Comparison of ENCODE assay signal across 14 cellular contexts in the genomic region with DNA sequence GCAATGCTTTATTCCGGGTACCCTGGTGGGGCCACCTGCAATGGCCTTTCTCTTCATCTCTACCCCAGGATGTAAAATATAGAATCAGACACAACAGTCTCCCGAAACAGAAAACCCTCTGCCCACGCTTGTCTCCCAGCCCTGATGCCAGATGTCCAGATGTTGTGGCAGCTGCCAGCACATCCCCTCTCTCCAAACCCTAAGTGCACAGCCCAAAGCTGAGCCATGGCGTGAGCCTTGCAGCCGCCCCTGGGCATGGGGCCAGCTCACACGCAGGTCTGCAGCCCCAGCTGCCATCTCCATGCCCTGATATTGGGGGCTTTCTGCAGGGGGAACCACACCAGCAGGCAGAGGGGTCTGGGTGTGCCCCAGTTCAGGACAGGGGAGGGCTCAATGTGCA.
DNase-seq lines count a peak whose midpoint lies in the region; ATAC-seq and TF ChIP-seq lines count a peak whose summit lies in the region.
"Had no signal": no experiment of that assay in that cellular context is flagged by ENCODE, and none has a peak within 500 bp of the region (broad histone marks: within the 10 kb centered on the region; RNA-seq: fewer than 3 reads in every experiment).

No MANE protein-coding gene starts in this region.

- H3K9me3 Mint-ChIP-seq in activated T-cell treated with anti-CD3 and anti-CD28 coated beads, Interleukin-2, amount 50 U/mL, for 72 hours, result no peaks in the 10 kb centered on the region
- H3K9me3 Mint-ChIP-seq: GM23338 had no signal

- no peak overlapping the region for H3K4me3 Mint-ChIP-seq in activated T-cell treated with anti-CD3 and anti-CD28 coated beads, Interleukin-2, amount 50 U/mL, for 72 hours
- H3K4me3 Mint-ChIP-seq: GM23338 had no signal

- H3K4me1 ChIP-seq in BE2C (peaks cover 4% of the 10 kb centered on the region), Karpas-422 (ENCODE audit: low read length) (no peaks in the 10 kb centered on the region)

- H3K4me1 Mint-ChIP-seq in activated T-cell treated with anti-CD3 and anti-CD28 coated beads, Interleukin-2, amount 50 U/mL, for 72 hours (ENCODE audit: low read depth), result no peaks in the 10 kb centered on the region
- H3K4me1 Mint-ChIP-seq: GM23338 had no signal

- DNase-seq in BE2C, result peak; percentile 71
- peak; percentile 69 for DNase-seq in NCI-H1092 treated with DMSO at 0.1 percent for 48 hours (lab: John Stamatoyannopoulos, UW)
- DNase-seq in RPMI8226, result peak; percentile 33
- no peak for DNase-seq in activated T-cell treated with anti-CD3 and anti-CD28 coated beads, Interleukin-2, amount 50 U/mL, for 72 hours
- DNase-seq in NCI-H748 treated with DMSO at 0.1 percent for 48 hours (lab: John Stamatoyannopoulos, UW), result no peak
- no peak for DNase-seq in Karpas-422
- DNase-seq: DMS153, NCI-H1436 treated with DMSO at 0.1 percent for 48 hours, NCI-H2081 treated with DMSO at 0.1 percent for 48 hours, NCI-H2227 treated with DMSO at 0.1 percent for 48 hours had no signal

- no peaks in the 10 kb centered on the region for H3K27me3 Mint-ChIP-seq in activated T-cell treated with anti-CD3 and anti-CD28 coated beads, Interleukin-2, amount 50 U/mL, for 72 hours (ENCODE audit: low read depth)

- no peak overlapping the region for H2AFZ ChIP-seq in Karpas-422 (ENCODE audit: low read length)
- H2AFZ ChIP-seq: GM23338 had no signal

- H3K79me2 ChIP-seq in Karpas-422 (ENCODE audit: low read length), result no peaks in the 10 kb centered on the region

- H3K9me2 ChIP-seq in Karpas-422 (replicated peaks; ENCODE audit: insufficient read depth, low read length), result no peaks in the 10 kb centered on the region

- no peaks in the 10 kb centered on the region for H4K20me1 ChIP-seq in Karpas-422 (ENCODE audit: insufficient read depth, low read depth, low read length)

- H3K4me2 ChIP-seq in Karpas-422 (ENCODE audit: low read depth, low read length, poor library complexity, severe bottlenecking), result no peak overlapping the region
- H3K4me2 ChIP-seq: A549, GM23338 had no signal

- no peak overlapping the region for H3K4me3 ChIP-seq in BE2C (ENCODE audit: low read depth, low read length)
- no peak overlapping the region for H3K4me3 ChIP-seq in Karpas-422 (ENCODE audit: low read length)
- H3K4me3 ChIP-seq: A549, GM23338 had no signal

- H3K27me3 ChIP-seq in BE2C (no peaks in the 10 kb centered on the region), layer of hippocampus (ENCODE audit: control insufficient read depth, insufficient read depth, low read length) (no peaks in the 10 kb centered on the region), Karpas-422 (ENCODE audit: low read length) (no peaks in the 10 kb centered on the region)

- H3K36me3 ChIP-seq in BE2C (no peaks in the 10 kb centered on the region), Karpas-422 (ENCODE audit: insufficient read depth, low read length) (no peaks in the 10 kb centered on the region)

- no peaks in the 10 kb centered on the region for H3K9me3 ChIP-seq in BE2C
- H3K9me3 ChIP-seq in Karpas-422 (ENCODE audit: low read length), result no peaks in the 10 kb centered on the region
- H3K9me3 ChIP-seq: A549 had no signal

- ATAC-seq in activated T-cell treated with anti-CD3 and anti-CD28 coated beads, Interleukin-2, amount 50 U/mL, for 72 hours (replicated peaks in 1 of 2), result no peak
- ATAC-seq: A549, GM23338 had no signal

- H3K27ac ChIP-seq in layer of hippocampus (ENCODE audit: low read depth, low read length) (peak overlapping the region; percentile 21), Karpas-422 (ENCODE audit: low read length) (no peak overlapping the region)
- H3K27ac ChIP-seq: A549, C4-2B had no signal

- no peaks in the 10 kb centered on the region for H3K36me3 Mint-ChIP-seq in activated T-cell treated with anti-CD3 and anti-CD28 coated beads, Interleukin-2, amount 50 U/mL, for 72 hours (ENCODE audit: insufficient read depth in 2 of 2)

- H3K27ac Mint-ChIP-seq in activated T-cell treated with anti-CD3 and anti-CD28 coated beads, Interleukin-2, amount 50 U/mL, for 72 hours, result no peak overlapping the region
- H3K27ac Mint-ChIP-seq: GM23338 had no signal

- TF ChIP-seq CTCF in BE2C (IDR thresholded peaks at IDR 0.05; ENCODE audit: low read depth, low read length), result no peak

- no peak overlapping the region for H3K9ac ChIP-seq in Karpas-422 (ENCODE audit: low read length)

Comparison
In these comparisons a context has a peak if more than half of its experiments do, and no peak if none do; other contexts are left out.
1. DNase-seq: peak in BE2C (single experiment), NCI-H1092 treated with DMSO at 0.1 percent for 48 hours (single experiment) and RPMI8226 (single experiment); none in activated T-cell treated with anti-CD3 and anti-CD28 coated beads, Interleukin-2, amount 50 U/mL, for 72 hours (0 of 2), NCI-H748 treated with DMSO at 0.1 percent for 48 hours (single experiment) and Karpas-422 (single experiment).